Comparison of ENCODE assay signal across 8 cellular contexts in genomic region chr1:45585110-45585426, GRCh38. TPM values are rescaled to one million over a fixed set of nuclear protein-coding genes. Genes with fewer than 3 reads are reported as not detected.
DNase-seq lines count a peak whose midpoint lies in the region; ATAC-seq, FAIRE-seq and TF ChIP-seq lines count a peak whose summit lies in the region.

No MANE protein-coding gene starts in this region.

- ATAC-seq in activated T-cell treated with anti-CD3 and anti-CD28 coated beads, Interleukin-2, amount 50 U/mL, for 4 hours, result no peak
- ATAC-seq in GM12878, result no peak
- no peak for ATAC-seq in lower lobe of right lung
- no peak for ATAC-seq in HG03354 (IDR thresholded peaks at IDR 0.05; ENCODE audit: poor library complexity, severe bottlenecking, unreplicated experiment)

- H3K9ac ChIP-seq in GM12878 (ENCODE audit: control insufficient read depth, insufficient read depth, low read length), result peak overlapping the region; percentile 98

- H3K4me1 ChIP-seq in GM12878 (ENCODE audit: control insufficient read depth, insufficient read depth, low read length) (peaks cover 12% of the 10 kb centered on the region; the same call in 1 of the 2 replicates), lower lobe of right lung (peaks cover 23% of the 10 kb centered on the region), transverse colon (peaks cover 9 to 29% (median 17%) of the 10 kb centered on the region in 4 donors)

- peak overlapping the region; percentile 93 for H3K4me2 ChIP-seq in GM12878 (ENCODE audit: control insufficient read depth, insufficient read depth)

- H3K4me1 Mint-ChIP-seq in activated T-cell treated with anti-CD3 and anti-CD28 coated beads, Interleukin-2, amount 50 U/mL, for 4 hours (ENCODE audit: low read depth), result peaks cover 31% of the 10 kb centered on the region

- H3K9me3 ChIP-seq in GM12878 (replicated peaks; ENCODE audit: control insufficient read depth, insufficient read depth, low read length) (no peaks in the 10 kb centered on the region), lower lobe of right lung (no peaks in the 10 kb centered on the region), transverse colon (no peaks in the 10 kb centered on the region)

- no peak for DNase-seq in activated T-cell treated with anti-CD3 and anti-CD28 coated beads, Interleukin-2, amount 50 U/mL, for 4 hours
- DNase-seq in activated T-cell treated with anti-CD3 and anti-CD28 coated beads for 4 hours (no peak), GM12878 (ENCODE audit: low read depth, low spot score) (no peak), lower lobe of right lung (no peak), transverse colon (no peak), cerebellar nuclear complex (lab: John Stamatoyannopoulos, UW) (no peak)
- DNase-seq in activated CD8-positive, alpha-beta memory T cell treated with anti-CD3 and anti-CD28 coated beads for 24 hours, result no peak

- POLR2A ChIA-PET in GM12878 (lab: Charles Lee), result interaction anchor here (0.6 to 3.7 kb wide), 11 partner anchors 40 to 844 kb away, joined by 3 to 35 read pairs (median 5); partner anchors contain the start of genes CCDC163, GPBP1L1, MMACHC and MUTYH

- no peak for FAIRE-seq in GM12878 (lab: Jason Lieb, UNC)

- no peak overlapping the region for H2AFZ ChIP-seq in GM12878 (ENCODE audit: control insufficient read depth, low read depth, low read length)

- SMC1A ChIA-PET in GM12878 (lab: Charles Lee; ENCODE audit: uncharacterized antibody, unreplicated experiment), result interaction anchor here (0.9 to 3.3 kb wide), 8 partner anchors 34 to 573 kb away, joined by 3 to 17 read pairs (median 6); partner anchors contain the start of genes AKR1A1, CCDC163, MMACHC and UROD

- H3K4me3 Mint-ChIP-seq in activated T-cell treated with anti-CD3 and anti-CD28 coated beads, Interleukin-2, amount 50 U/mL, for 4 hours, result peak overlapping the region; percentile 99

- TF ChIP-seq CTCF in GM12878 (IDR thresholded peaks at IDR 0.05 in 2 of 3, conservative IDR thresholded peaks at IDR 0.05 in 1 of 3; ENCODE audit: control insufficient read depth in 2 of 3, extremely low read depth in 1 of 3, insufficient read depth in 1 of 3, low read depth in 3 of 3, low read length in 3 of 3) (no peak), lower lobe of right lung (IDR thresholded peaks at IDR 0.05) (no peak), transverse colon (IDR thresholded peaks at IDR 0.05) (no peak)

- no peak for TF ChIP-seq POLR2A in GM12878 (IDR thresholded peaks at IDR 0.05; ENCODE audit: low read depth, low read length)
- no peak for TF ChIP-seq POLR2A in transverse colon (IDR thresholded peaks at IDR 0.05)

- no peaks in the 10 kb centered on the region for H3K27me3 Mint-ChIP-seq in activated T-cell treated with anti-CD3 and anti-CD28 coated beads, Interleukin-2, amount 50 U/mL, for 4 hours (ENCODE audit: low read depth)

- H3K4me3 ChIP-seq in GM12878 (peak overlapping the region; percentile 94), lower lobe of right lung (peak overlapping the region; percentile 100), transverse colon (peak overlapping the region; percentile 79 to 100 (median 84))

- intact Hi-C loops in GM12878 (cut with micrococcal nuclease; ENCODE audit: unreplicated experiment) (loop anchor here (2.0 to 10.0 kb wide), 2 partner anchors 64 to 570 kb away; partner anchors contain the start of genes HECTD3, PRDX1 and UROD), lower lobe of right lung (cut with DNase I) (no loop called here), transverse colon (cut with DNase I; ENCODE audit: low total_unique reads) (no loop called here)

- H3K27ac ChIP-seq in GM12878 (ENCODE audit: control insufficient read depth, insufficient read depth) (no peak overlapping the region; the same call in 1 of the 2 replicates), lower lobe of right lung (peak overlapping the region; percentile 96), transverse colon (peak overlapping the region; percentile 93 to 100 (median 96))

- BruUV-seq in GM12878 (replicated peaks; lab: Mats Ljungman, UMichigan), result no TSS peak

- peaks cover 60% of the 10 kb centered on the region for H3K79me2 ChIP-seq in GM12878 (ENCODE audit: control insufficient read depth, insufficient read depth, low read length)

- no peak for TF ChIP-seq EP300 in GM12878 (IDR thresholded peaks at IDR 0.05; ENCODE audit: borderline replicate concordance in 1 of 2, control insufficient read depth in 1 of 2, low read depth in 2 of 2, low read length in 2 of 2)
- no peak for TF ChIP-seq EP300 in transverse colon (IDR thresholded peaks at IDR 0.05; ENCODE audit: low read depth)

- no peaks in the 10 kb centered on the region for H3K27me3 ChIP-seq in GM12878 (replicated peaks in 1 of 2; ENCODE audit: control insufficient read depth in 2 of 2, insufficient read depth in 2 of 2, low read length in 1 of 2)
- no peaks in the 10 kb centered on the region for H3K27me3 ChIP-seq in lower lobe of right lung (ENCODE audit: low read depth)
- H3K27me3 ChIP-seq in transverse colon, result no peaks in the 10 kb centered on the region

- peaks cover 0 to 3% of the 10 kb centered on the region in 2 experiments; a peak in 2 of 4 replicates for H3K36me3 ChIP-seq in GM12878 (ENCODE audit: control insufficient read depth in 2 of 2, insufficient read depth in 2 of 2, low read length in 1 of 2)
- no peaks in the 10 kb centered on the region for H3K36me3 ChIP-seq in lower lobe of right lung
- no peaks in the 10 kb centered on the region for H3K36me3 ChIP-seq in transverse colon

- H4K20me1 ChIP-seq in GM12878 (ENCODE audit: control insufficient read depth, insufficient read depth), result peaks cover 4% of the 10 kb centered on the region; the same call in 1 of the 2 replicates

- H3K36me3 Mint-ChIP-seq in activated T-cell treated with anti-CD3 and anti-CD28 coated beads, Interleukin-2, amount 50 U/mL, for 4 hours (ENCODE audit: insufficient read depth), result peaks cover 2% of the 10 kb centered on the region

- WGBS in GM12878 (ENCODE audit: insufficient coverage, insufficient replicate concordance, low lambda C conversion rate, missing lambda C conversion rate), result 8% methylated on average over 5 of the region's 5 CpGs
- 0 to 3% methylated on average over 4 to 5 of the region's 5 CpGs for WGBS in transverse colon (ENCODE audit: low coverage in 1 of 2), 2 donors

- in situ Hi-C loops in GM12878 (cut with MboI), result no loop called here
- in situ Hi-C loops in transverse colon (cut with MboI; ENCODE audit: low pct_ligation_motif_present in 1 of 4, low pct_unique_long_range_greater_than_20kb in 1 of 4, low sequenced_read_pairs in 3 of 4), result no loop called here

- RAD21 ChIA-PET in GM12878 (lab: Charles Lee; ENCODE audit: unreplicated experiment), result interaction anchor here (0.9 to 5.8 kb wide), 7 partner anchors 34 to 575 kb away, joined by 3 to 24 read pairs (median 4); partner anchors contain the start of genes AKR1A1, CCDC163, HECTD3 and MMACHC

- H3K9me3 Mint-ChIP-seq in activated T-cell treated with anti-CD3 and anti-CD28 coated beads, Interleukin-2, amount 50 U/mL, for 4 hours, result no peaks in the 10 kb centered on the region

- CTCF ChIA-PET in GM12878 (lab: Yijun Ruan, JAX), result interaction anchor here (0.5 to 7.8 kb wide), 3 partner anchors 15 to 117 kb away, joined by 5 to 70 read pairs (median 17); no protein-coding TSS in a partner anchor

- TF ChIP-seq RAD21 in GM12878 (IDR thresholded peaks at IDR 0.05; ENCODE audit: insufficient read depth, low read depth, low read length), result no peak

RNA-seq across cellular contexts. Expression of gene NASP, which starts 1.2 kb away (rescaled TPM):
- 100 to 1,000 TPM; 243 to 271 (median 268) TPM for total RNA-seq in activated T-cell treated with anti-CD3 and anti-CD28 coated beads, Interleukin-2, amount 50 U/mL, for 4 hours
- 189 and 195 TPM in 2 replicates for total RNA-seq in GM12878 (2013; cell fraction: nucleolus; rRNA removed)
- 177 and 183 TPM in 2 replicates for total RNA-seq in GM12878 (2014; rRNA removed)
- total RNA-seq in GM12878 (2014; rRNA removed; fragmentation: Illumina TruSeq; extraction: Trizol), result 276 and 278 TPM in 2 replicates
- total RNA-seq in GM12878 (2021), result 180 and 184 TPM in 2 replicates
- 98.4 TPM for polyA plus RNA-seq in GM12878 (2011; ENCODE audit: low read depth)
- 187 and 191 TPM in 2 replicates for polyA plus RNA-seq in GM12878 (2011; rRNA removed)
- polyA plus RNA-seq in GM12878 (2011; cell fraction: cytosol; rRNA removed), result 127 and 155 TPM in 2 replicates
- 201 and 270 TPM in 2 replicates for polyA plus RNA-seq in GM12878 (2011; cell fraction: nucleus; rRNA removed)
- 117 and 125 TPM in 2 replicates for polyA plus RNA-seq in GM12878 (2012)
- polyA plus RNA-seq in GM12878 (2014; fragmentation: Illumina TruSeq; extraction: Trizol), result 321 and 355 TPM in 2 replicates
- polyA plus RNA-seq in GM12878 (2014; fragmentation: Nextera tagmentation; extraction: Ambion mirVana), result 100 to 1,000 TPM; 111 to 175 TPM
- 195 and 220 TPM in 2 replicates for polyA plus RNA-seq in GM12878 (2014; rRNA removed)
- 100 to 1,000 TPM; 234 to 238 TPM for polyA plus RNA-seq in GM12878 (2016; fragmentation: Nextera tagmentation; extraction: Ambion mirVana)
- 143 and 157 TPM in 2 replicates for polyA minus RNA-seq in GM12878 (2011; rRNA and poly(A)+ RNA removed)
- 77.1 and 87.6 TPM in 2 replicates for polyA minus RNA-seq in GM12878 (2011; cell fraction: cytosol; rRNA and poly(A)+ RNA removed)
- 68.7 and 103 TPM in 2 replicates for polyA minus RNA-seq in GM12878 (2011; cell fraction: nucleus; rRNA and poly(A)+ RNA removed)
- total RNA-seq in lower lobe of right lung, result 50.0 TPM
- 10 to 100 TPM; 34.4 to 62.2 (median 37.5) TPM for total RNA-seq in transverse colon

RNA-seq across cellular contexts. Expression of gene AKR1A1, which starts 34.4 kb away (rescaled TPM):
- total RNA-seq in activated T-cell treated with anti-CD3 and anti-CD28 coated beads, Interleukin-2, amount 50 U/mL, for 4 hours, result 100 to 1,000 TPM; 231 to 243 (median 243) TPM
- total RNA-seq in GM12878 (2013; cell fraction: nucleolus; rRNA removed), result 82.3 and 85.2 TPM in 2 replicates
- total RNA-seq in GM12878 (2014; rRNA removed), result 208 and 209 TPM in 2 replicates
- 187 and 189 TPM in 2 replicates for total RNA-seq in GM12878 (2014; rRNA removed; fragmentation: Illumina TruSeq; extraction: Trizol)
- total RNA-seq in GM12878 (2021), result 259 and 260 TPM in 2 replicates
- 223 TPM for polyA plus RNA-seq in GM12878 (2011; ENCODE audit: low read depth)
- polyA plus RNA-seq in GM12878 (2011; rRNA removed), result 243 and 335 TPM in 2 replicates
- polyA plus RNA-seq in GM12878 (2011; cell fraction: cytosol; rRNA removed), result 422 and 450 TPM in 2 replicates
- 238 and 249 TPM in 2 replicates for polyA plus RNA-seq in GM12878 (2011; cell fraction: nucleus; rRNA removed)
- 188 and 204 TPM in 2 replicates for polyA plus RNA-seq in GM12878 (2012)
- 182 and 222 TPM in 2 replicates for polyA plus RNA-seq in GM12878 (2014; fragmentation: Illumina TruSeq; extraction: Trizol)
- polyA plus RNA-seq in GM12878 (2014; fragmentation: Nextera tagmentation; extraction: Ambion mirVana), result 100 to 1,000 TPM; 199 to 200 TPM
- polyA plus RNA-seq in GM12878 (2014; rRNA removed), result 253 and 265 TPM in 2 replicates
- polyA plus RNA-seq in GM12878 (2016; fragmentation: Nextera tagmentation; extraction: Ambion mirVana), result 100 to 1,000 TPM; 309 to 334 TPM
- 265 and 347 TPM in 2 replicates for polyA minus RNA-seq in GM12878 (2011; rRNA and poly(A)+ RNA removed)
- polyA minus RNA-seq in GM12878 (2011; cell fraction: cytosol; rRNA and poly(A)+ RNA removed), result 80.9 and 94.5 TPM in 2 replicates
- 56.6 and 85.1 TPM in 2 replicates for polyA minus RNA-seq in GM12878 (2011; cell fraction: nucleus; rRNA and poly(A)+ RNA removed)
- 203 TPM for total RNA-seq in lower lobe of right lung
- 100 to 1,000 TPM in 3 of 4 donors, 10 to 100 TPM in 1; 86.5 to 158 (median 128) TPM for total RNA-seq in transverse colon

RNA-seq across cellular contexts. Expression of gene CCDC17, which starts 38.8 kb away (rescaled TPM):
- 1 to 10 TPM; 1.1 to 2.3 (median 1.6) TPM for total RNA-seq in activated T-cell treated with anti-CD3 and anti-CD28 coated beads, Interleukin-2, amount 50 U/mL, for 4 hours
- total RNA-seq in GM12878 (2013; cell fraction: nucleolus; rRNA removed), result 11.5 and 12.1 TPM in 2 replicates
- total RNA-seq in GM12878 (2014; rRNA removed) (1.1 and 1.8 TPM in 2 replicates), GM12878 (2014; rRNA removed; fragmentation: Illumina TruSeq; extraction: Trizol) (0.64 and 0.76 TPM in 2 replicates), GM12878 (2021) (1.7 and 1.9 TPM in 2 replicates), lower lobe of right lung (20.3 TPM), transverse colon (10 to 100 TPM in 2 of 4 donors, 1 to 10 TPM in 2; 9.0 to 21.3 (median 10.0) TPM)
- 0.38 TPM for polyA plus RNA-seq in GM12878 (2011; ENCODE audit: low read depth)
- polyA plus RNA-seq in GM12878 (2011; rRNA removed) (0.46 and 0.87 TPM in 2 replicates), GM12878 (2014; fragmentation: Illumina TruSeq; extraction: Trizol) (0.24 and 0.40 TPM in 2 replicates), GM12878 (2014; fragmentation: Nextera tagmentation; extraction: Ambion mirVana) (under 1 TPM; 0.15 to 0.32 TPM), GM12878 (2014; rRNA removed) (1.2 and 1.6 TPM in 2 replicates), GM12878 (2016; fragmentation: Nextera tagmentation; extraction: Ambion mirVana) (under 1 TPM; 0.16 to 0.62 TPM)
- polyA plus RNA-seq in GM12878 (2011; cell fraction: cytosol; rRNA removed), result 0.75 and 1.0 TPM in 2 replicates
- polyA plus RNA-seq in GM12878 (2011; cell fraction: nucleus; rRNA removed), result 7.8 and 9.1 TPM in 2 replicates
- 0.62 and 0.67 TPM in 2 replicates for polyA plus RNA-seq in GM12878 (2012)
- 2.0 and 3.1 TPM in 2 replicates for polyA minus RNA-seq in GM12878 (2011; rRNA and poly(A)+ RNA removed)
- polyA minus RNA-seq in GM12878 (2011; cell fraction: cytosol; rRNA and poly(A)+ RNA removed), result not detected in 2 replicates
- 2.9 and 6.4 TPM in 2 replicates for polyA minus RNA-seq in GM12878 (2011; cell fraction: nucleus; rRNA and poly(A)+ RNA removed)
